Comparison of ENCODE assay signal across 13 cellular contexts in the genomic region with DNA sequence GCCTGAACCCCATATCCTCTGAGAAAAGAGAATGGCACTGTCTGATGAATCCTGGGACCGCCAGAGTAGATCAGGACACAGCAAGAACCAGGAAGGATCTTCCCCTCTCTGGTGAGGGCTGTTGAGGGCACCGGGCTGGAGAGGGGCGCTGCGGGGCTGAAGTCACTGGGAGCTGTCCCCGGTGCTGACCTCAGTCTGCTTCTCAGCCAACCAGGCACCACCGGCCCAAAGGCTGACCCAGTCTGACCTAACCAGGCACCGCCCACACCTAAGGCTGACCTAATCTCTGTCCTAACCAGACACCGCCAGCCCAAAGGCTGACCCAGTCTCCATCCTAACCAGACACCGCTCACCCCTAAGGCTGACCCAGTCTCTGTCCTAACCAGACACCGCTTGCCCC.
DNase-seq lines count a peak whose midpoint lies in the region; ATAC-seq and TF ChIP-seq lines count a peak whose summit lies in the region.
"Had no signal": no experiment of that assay in that cellular context is flagged by ENCODE, and none has a peak within 500 bp of the region (broad histone marks: within the 10 kb centered on the region; RNA-seq: fewer than 3 reads in every experiment).

No MANE protein-coding gene starts in this region.

- H3K27me3 ChIP-seq in GM23338 (ENCODE audit: insufficient read depth) = no peaks in the 10 kb centered on the region
- peaks cover 90% of the 10 kb centered on the region for H3K27me3 ChIP-seq in MM.1S (replicated peaks; ENCODE audit: insufficient read depth, low read length)

- no peaks in the 10 kb centered on the region; the same call in 2 of the 3 replicates for H3K4me1 Mint-ChIP-seq in GM23338
- H3K4me1 Mint-ChIP-seq in chondrocyte (ENCODE audit: low read depth) = no peaks in the 10 kb centered on the region
- H3K4me1 Mint-ChIP-seq: activated naive CD8-positive, alpha-beta T cell treated with anti-CD3 and anti-CD28 coated beads, Interleukin-2, amount 10 ng/mL, durations not matched to agents 7 days and 5 days; CD8-positive, alpha-beta memory T cell had no signal

- H3K9ac ChIP-seq in MM.1S (ENCODE audit: low read length) = no peak overlapping the region

- DNase-seq in GM23338 (ENCODE audit: low spot score) = peak; percentile 95
- DNase-seq in MM.1S = peak; percentile 46
- peak; percentile 8 for DNase-seq in fibroblast of pulmonary artery (ENCODE audit: low read depth)
- peak; percentile 72 for DNase-seq in posterior vena cava (ENCODE audit: low spot score)
- DNase-seq in activated effector memory CD4-positive, alpha-beta T cell treated with Interleukin-2 at 50 U/mL for 16 hours = no peak
- no peak for DNase-seq in NCI-H446 treated with DMSO at 0.1 percent for 48 hours (lab: John Stamatoyannopoulos, UW)
- DNase-seq in SKM-1 (lab: John Stamatoyannopoulos, UW; ENCODE audit: unreplicated experiment) = no peak
- DNase-seq in chondrocyte (ENCODE audit: low spot score) = no peak
- DNase-seq: activated naive CD8-positive, alpha-beta T cell treated with anti-CD3 and anti-CD28 coated beads, Interleukin-2, amount 10 ng/mL, durations not matched to agents 7 days and 5 days; CD8-positive, alpha-beta memory T cell; NCI-H2029; stimulated activated CD4-positive, alpha-beta T cell treated with anti-CD3 and anti-CD28 coated beads, Interleukin-2, amount 100 ng/mL, for 48 hours had no signal

- H3K27ac ChIP-seq in GM23338 (ENCODE audit: low read depth) = no peak overlapping the region
- H3K27ac ChIP-seq in MM.1S (ENCODE audit: low read length) = no peak overlapping the region
- H3K27ac ChIP-seq: SK-N-MC had no signal

- H3K36me3 ChIP-seq in GM23338 (ENCODE audit: insufficient read depth) (no peaks in the 10 kb centered on the region), MM.1S (replicated peaks; ENCODE audit: insufficient read depth, low read length) (no peaks in the 10 kb centered on the region)

- H3K9me2 ChIP-seq in GM23338 (ENCODE audit: insufficient read depth) = no peaks in the 10 kb centered on the region
- no peaks in the 10 kb centered on the region for H3K9me2 ChIP-seq in MM.1S (replicated peaks; ENCODE audit: insufficient read depth, low read length)

- intact Hi-C loops in posterior vena cava (cut with DNase I) = no loop called here

- H3K4me2 ChIP-seq in GM23338 (no peak overlapping the region), MM.1S (ENCODE audit: low read depth, low read length) (no peak overlapping the region)

- H3K79me2 ChIP-seq in GM23338 (replicated peaks; ENCODE audit: insufficient read depth) = no peaks in the 10 kb centered on the region
- H3K79me2 ChIP-seq in MM.1S (ENCODE audit: low read length) = no peaks in the 10 kb centered on the region

- H3K9me3 ChIP-seq in MM.1S (replicated peaks; ENCODE audit: insufficient read depth, low read length) = no peaks in the 10 kb centered on the region

- H3K27ac Mint-ChIP-seq in GM23338 = no peak overlapping the region
- H3K27ac Mint-ChIP-seq in chondrocyte (ENCODE audit: unreplicated experiment) = no peak overlapping the region
- H3K27ac Mint-ChIP-seq: activated naive CD8-positive, alpha-beta T cell treated with anti-CD3 and anti-CD28 coated beads, Interleukin-2, amount 10 ng/mL, durations not matched to agents 7 days and 5 days; CD8-positive, alpha-beta memory T cell had no signal

- TF ChIP-seq CTCF in GM23338 (conservative IDR thresholded peaks at IDR 0.05; ENCODE audit: low read depth in 2 of 2) (peak; percentile 7 to 28; a peak in 1 of 4 replicates), MM.1S (IDR thresholded peaks at IDR 0.05; ENCODE audit: low read length) (no peak), fibroblast of pulmonary artery (IDR thresholded peaks at IDR 0.05; ENCODE audit: low read length, missing control alignments) (no peak), chondrocyte (IDR thresholded peaks at IDR 0.05) (no peak)

- H3K4me3 ChIP-seq in GM23338 (no peak overlapping the region), MM.1S (ENCODE audit: low read length) (no peak overlapping the region), fibroblast of pulmonary artery (replicated peaks; ENCODE audit: low read depth, low read length) (no peak overlapping the region)
- H3K4me3 ChIP-seq: SK-N-MC had no signal

- H3K27me3 Mint-ChIP-seq in GM23338 (ENCODE audit: insufficient read depth, low read depth, poor library complexity) (peaks cover 3% of the 10 kb centered on the region), chondrocyte (ENCODE audit: low read depth) (peaks cover 26% of the 10 kb centered on the region)
- H3K27me3 Mint-ChIP-seq: activated naive CD8-positive, alpha-beta T cell treated with anti-CD3 and anti-CD28 coated beads, Interleukin-2, amount 10 ng/mL, durations not matched to agents 7 days and 5 days had no signal

- H3K4me1 ChIP-seq in GM23338 (ENCODE audit: insufficient read depth) (no peaks in the 10 kb centered on the region), MM.1S (ENCODE audit: low read length) (no peaks in the 10 kb centered on the region)

- H3K4me3 Mint-ChIP-seq in GM23338 = no peak overlapping the region
- H3K4me3 Mint-ChIP-seq in chondrocyte (ENCODE audit: unreplicated experiment) = no peak overlapping the region
- H3K4me3 Mint-ChIP-seq: activated naive CD8-positive, alpha-beta T cell treated with anti-CD3 and anti-CD28 coated beads, Interleukin-2, amount 10 ng/mL, durations not matched to agents 7 days and 5 days; CD8-positive, alpha-beta memory T cell had no signal

- H4K20me1 ChIP-seq in GM23338 (replicated peaks; ENCODE audit: insufficient read depth) = no peaks in the 10 kb centered on the region; the same call in none of the 2 replicates
- H4K20me1 ChIP-seq in MM.1S (ENCODE audit: insufficient read depth, low read length) = no peaks in the 10 kb centered on the region

- H3K36me3 Mint-ChIP-seq in GM23338 (ENCODE audit: low read depth) (no peaks in the 10 kb centered on the region), chondrocyte (ENCODE audit: low read depth) (no peaks in the 10 kb centered on the region)
- H3K36me3 Mint-ChIP-seq: activated naive CD8-positive, alpha-beta T cell treated with anti-CD3 and anti-CD28 coated beads, Interleukin-2, amount 10 ng/mL, durations not matched to agents 7 days and 5 days; CD8-positive, alpha-beta memory T cell had no signal

- no peak overlapping the region for H2AFZ ChIP-seq in GM23338
- no peak overlapping the region for H2AFZ ChIP-seq in MM.1S (ENCODE audit: low read length)

- H3F3A ChIP-seq in GM23338 (replicated peaks; ENCODE audit: low read depth) = no peaks in the 10 kb centered on the region
- H3F3A ChIP-seq in MM.1S (ENCODE audit: insufficient read depth, low read length) = no peaks in the 10 kb centered on the region

- H3K9me3 Mint-ChIP-seq in GM23338 (no peaks in the 10 kb centered on the region; the same call in 2 of the 3 replicates), chondrocyte (ENCODE audit: low read depth) (no peaks in the 10 kb centered on the region)
- H3K9me3 Mint-ChIP-seq: activated naive CD8-positive, alpha-beta T cell treated with anti-CD3 and anti-CD28 coated beads, Interleukin-2, amount 10 ng/mL, durations not matched to agents 7 days and 5 days had no signal

- peak; percentile 99 for ATAC-seq in GM23338

TF ChIP-seq in GM23338, 12 proteins besides CTCF, POLR2A, EP300 and RAD21 (continues in another document):
- no peak for TF ChIP-seq NANOG (IDR thresholded peaks at IDR 0.05; ENCODE audit: borderline replicate concordance)
- no peak for TF ChIP-seq ZNF114 (CRISPR knock-in tag; IDR thresholded peaks at IDR 0.05)
- TF ChIP-seq POLR2AphosphoS5 (IDR thresholded peaks at IDR 0.05; ENCODE audit: low read depth) = no peak
- no peak for TF ChIP-seq EZH2 (IDR thresholded peaks at IDR 0.05; ENCODE audit: low read depth, unreplicated experiment)

Comparison
In these comparisons a context has a peak if more than half of its experiments do, and no peak if none do; other contexts are left out.
1. DNase-seq: peak in GM23338 (single experiment), MM.1S (single experiment), fibroblast of pulmonary artery (single experiment) and posterior vena cava (single experiment); none in activated effector memory CD4-positive, alpha-beta T cell treated with Interleukin-2 at 50 U/mL for 16 hours (single experiment), NCI-H446 treated with DMSO at 0.1 percent for 48 hours (single experiment), SKM-1 (single experiment) and chondrocyte (single experiment).
2. CTCF ChIP-seq: peak in GM23338 (2 of 2); none in MM.1S (single experiment), fibroblast of pulmonary artery (single experiment) and chondrocyte (single experiment).